In genomic region chr7:92528188-92528957, GRCh38 we compare ENCODE assay signal across 1 cellular context.
TF ChIP-seq lines count a peak whose summit lies in the region.

PEX1 (minus strand) TSS chr7:92528520; CDS start chr7:92528435, 85 bp downstream.
RBM48 (plus strand) TSS chr7:92528795; CDS start chr7:92528814, 19 bp downstream.

TF ChIP-seq in K562, 482 proteins besides CTCF, POLR2A, EP300 and RAD21 (continued from another document and continues in another):
- no peak for TF ChIP-seq MBD1 (CRISPR knock-in tag; IDR thresholded peaks at IDR 0.05)
- no peak for TF ChIP-seq ZC3H4 (CRISPR knock-in tag; IDR thresholded peaks at IDR 0.05; ENCODE audit: borderline replicate concordance)
- peak; percentile 93 to 99 (median 96) for TF ChIP-seq YY1 (IDR thresholded peaks at IDR 0.05; ENCODE audit: borderline replicate concordance in 1 of 3, control insufficient read depth in 1 of 3, extremely low read depth in 1 of 3, insufficient read depth in 3 of 3, insufficient read length in 1 of 3, insufficient replicate concordance in 2 of 3, low read depth in 1 of 3, low read length in 2 of 3)
- no peak for TF ChIP-seq COPS2 (conservative IDR thresholded peaks at IDR 0.05)
- TF ChIP-seq BHLHE40 (IDR thresholded peaks at IDR 0.05; ENCODE audit: low read length) = peak; percentile 35
- TF ChIP-seq ZNF143 (CRISPR knock-in tag; IDR thresholded peaks at IDR 0.05) = no peak
- TF ChIP-seq ZNF282 (CRISPR knock-in tag; IDR thresholded peaks at IDR 0.05) = peak; percentile 81; the same call in 1 of the 2 replicates
- no peak for TF ChIP-seq NR3C1 (CRISPR knock-in tag; IDR thresholded peaks at IDR 0.05)
- TF ChIP-seq MCM2 (IDR thresholded peaks at IDR 0.05; ENCODE audit: low read depth) = no peak
- TF ChIP-seq KLF16 (IDR thresholded peaks at IDR 0.05) = no peak
- no peak for TF ChIP-seq FOXA3 (CRISPR knock-in tag; conservative IDR thresholded peaks at IDR 0.05 in 1 of 2, IDR thresholded peaks at IDR 0.05 in 1 of 2)
- no peak for TF ChIP-seq RREB1 (CRISPR knock-in tag; IDR thresholded peaks at IDR 0.05)
- no peak for TF ChIP-seq CHD1 (IDR thresholded peaks at IDR 0.05; ENCODE audit: low read length)
- peak; percentile 84 for TF ChIP-seq KLF13 (tag; IDR thresholded peaks at IDR 0.05; ENCODE audit: borderline replicate concordance, low read depth)
- TF ChIP-seq POLR3A (IDR thresholded peaks at IDR 0.05; ENCODE audit: borderline replicate concordance, extremely low read depth, insufficient read depth, insufficient read length) = no peak
- TF ChIP-seq KDM1A (IDR thresholded peaks at IDR 0.05) = no peak
- TF ChIP-seq ZNF551 (CRISPR knock-in tag; IDR thresholded peaks at IDR 0.05) = no peak; the same call in 1 of the 2 replicates
- no peak for TF ChIP-seq ZNF696 (CRISPR knock-in tag; conservative IDR thresholded peaks at IDR 0.05)
- 0 out of 2 replicates have a peak, but pooled peaks have one; percentile 30 for TF ChIP-seq DPF2 (IDR thresholded peaks at IDR 0.05)
- no peak for TF ChIP-seq HMG20B (CRISPR knock-in tag; IDR thresholded peaks at IDR 0.05)
- no peak for TF ChIP-seq PCBP1 (IDR thresholded peaks at IDR 0.05; ENCODE audit: low read depth, low read length, poor library complexity, severe bottlenecking)
- TF ChIP-seq ARID2 (IDR thresholded peaks at IDR 0.05) = 0 out of 2 replicates have a peak, but pooled peaks have one; percentile 6
- peak; percentile 86 for TF ChIP-seq TFAP4 (CRISPR knock-in tag; IDR thresholded peaks at IDR 0.05; ENCODE audit: borderline replicate concordance)
- no peak for TF ChIP-seq CEBPG (CRISPR knock-in tag; IDR thresholded peaks at IDR 0.05)
- TF ChIP-seq CEBPG (tag; conservative IDR thresholded peaks at IDR 0.05 in 1 of 2, IDR thresholded peaks at IDR 0.05 in 1 of 2) = no peak
- no peak for TF ChIP-seq ETS2 (tag; IDR thresholded peaks at IDR 0.05; ENCODE audit: borderline replicate concordance, poor library complexity, severe bottlenecking)
- TF ChIP-seq RBM14 (IDR thresholded peaks at IDR 0.05; ENCODE audit: borderline replicate concordance, insufficient read depth, low read depth, low read length) = no peak
- no peak for TF ChIP-seq MLX (CRISPR knock-in tag; conservative IDR thresholded peaks at IDR 0.05)
- no peak for TF ChIP-seq GTF2F1 (IDR thresholded peaks at IDR 0.05; ENCODE audit: low read depth, low read length)
- no peak for TF ChIP-seq ZNF512 (tag; IDR thresholded peaks at IDR 0.05)
- TF ChIP-seq NCOA4 (IDR thresholded peaks at IDR 0.05; ENCODE audit: partially characterized antibody) = no peak
- peak; percentile 87 for TF ChIP-seq RBFOX2 (IDR thresholded peaks at IDR 0.05; ENCODE audit: low read depth, low read length)
- TF ChIP-seq RHOXF2B (CRISPR knock-in tag; conservative IDR thresholded peaks at IDR 0.05) = no peak
- peak; percentile 76 for TF ChIP-seq EGR1 (conservative IDR thresholded peaks at IDR 0.05)
- no peak for TF ChIP-seq SMARCC2 (IDR thresholded peaks at IDR 0.05; ENCODE audit: low read depth)
- TF ChIP-seq POLR2AphosphoS2 (IDR thresholded peaks at IDR 0.05; ENCODE audit: low read length) = no peak
- TF ChIP-seq ZNF507 (tag; conservative IDR thresholded peaks at IDR 0.05) = no peak
- 0 out of 4 replicates have a peak, but pooled peaks of 1 of the 2 experiments have one; percentile 83 for TF ChIP-seq BCLAF1 (IDR thresholded peaks at IDR 0.05; ENCODE audit: borderline replicate concordance in 1 of 2, control insufficient read depth in 1 of 2, low read depth in 2 of 2, low read length in 1 of 2)
- no peak for TF ChIP-seq YBX1 (IDR thresholded peaks at IDR 0.05)
- TF ChIP-seq ZBTB8A (IDR thresholded peaks at IDR 0.05; ENCODE audit: partially characterized antibody) = no peak
- no peak for TF ChIP-seq ZSCAN29 (IDR thresholded peaks at IDR 0.05)
- no peak for TF ChIP-seq ZFP30 (CRISPR knock-in tag; IDR thresholded peaks at IDR 0.05; ENCODE audit: borderline replicate concordance)
- TF ChIP-seq CGGBP1 (CRISPR knock-in tag; IDR thresholded peaks at IDR 0.05) = no peak
- TF ChIP-seq ZNF197 (CRISPR knock-in tag; IDR thresholded peaks at IDR 0.05; ENCODE audit: low read depth) = no peak
- TF ChIP-seq NFE2 (IDR thresholded peaks at IDR 0.05; ENCODE audit: low read depth) = 0 out of 2 replicates have a peak, but pooled peaks have one; percentile 33
- peak; percentile 99 for TF ChIP-seq SP1 (CRISPR knock-in tag; IDR thresholded peaks at IDR 0.05)
- TF ChIP-seq GABPB2 (CRISPR knock-in tag; conservative IDR thresholded peaks at IDR 0.05) = no peak; the same call in 1 of the 2 replicates
- no peak for TF ChIP-seq TGIF2 (CRISPR knock-in tag; IDR thresholded peaks at IDR 0.05)
- no peak for TF ChIP-seq HIVEP1 (CRISPR knock-in tag; IDR thresholded peaks at IDR 0.05)
